ENCODE assay signal across 1 cellular context in genomic region chr17:48617515-48618365, GRCh38.
A peak's percentile ranks its signal among the peaks of the same experiment; 100 is the strongest.
TF ChIP-seq lines count a peak whose summit lies in the region.

No MANE protein-coding gene starts in this region.

TF ChIP-seq in K562, 482 proteins besides CTCF, POLR2A, EP300 and RAD21:
- TF ChIP-seq EGR1 (conservative IDR thresholded peaks at IDR 0.05) (0 out of 2 replicates have a peak, but pooled peaks have one; percentile 9), RBM22 (IDR thresholded peaks at IDR 0.05; ENCODE audit: low read depth, low read length, poor library complexity, severe bottlenecking) (peak; percentile 74), CHD2 (IDR thresholded peaks at IDR 0.05; ENCODE audit: low read depth, low read length) (no peak), POLR2G (IDR thresholded peaks at IDR 0.05; ENCODE audit: low read depth, low read length) (peak; percentile 74), RBFOX2 (IDR thresholded peaks at IDR 0.05; ENCODE audit: low read depth, low read length) (peak; percentile 47; the same call in 1 of the 2 replicates)
- TF ChIP-seq, protein P1, sequence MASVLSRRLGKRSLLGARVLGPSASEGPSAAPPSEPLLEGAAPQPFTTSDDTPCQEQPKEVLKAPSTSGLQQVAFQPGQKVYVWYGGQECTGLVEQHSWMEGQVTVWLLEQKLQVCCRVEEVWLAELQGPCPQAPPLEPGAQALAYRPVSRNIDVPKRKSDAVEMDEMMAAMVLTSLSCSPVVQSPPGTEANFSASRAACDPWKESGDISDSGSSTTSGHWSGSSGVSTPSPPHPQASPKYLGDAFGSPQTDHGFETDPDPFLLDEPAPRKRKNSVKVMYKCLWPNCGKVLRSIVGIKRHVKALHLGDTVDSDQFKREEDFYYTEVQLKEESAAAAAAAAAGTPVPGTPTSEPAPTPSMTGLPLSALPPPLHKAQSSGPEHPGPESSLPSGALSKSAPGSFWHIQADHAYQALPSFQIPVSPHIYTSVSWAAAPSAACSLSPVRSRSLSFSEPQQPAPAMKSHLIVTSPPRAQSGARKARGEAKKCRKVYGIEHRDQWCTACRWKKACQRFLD (CRISPR knock-in tag; IDR thresholded peaks at IDR 0.05), result no peak
